Comparison of ENCODE assay signal across 8 cellular contexts in genomic region chr1:28668956-28669719, GRCh38. TPM values are rescaled to one million over a fixed set of nuclear protein-coding genes. Genes with fewer than 3 reads are reported as not detected.
DNase-seq lines count a peak whose midpoint lies in the region; ATAC-seq and TF ChIP-seq lines count a peak whose summit lies in the region.

No MANE protein-coding gene starts in this region.

- no peak for TF ChIP-seq CTCF in mesothelial cell of epicardium (IDR thresholded peaks at IDR 0.05; ENCODE audit: unreplicated experiment)

- peaks cover 19% of the 10 kb centered on the region for H3K4me1 Mint-ChIP-seq in activated CD4-positive, alpha-beta memory T cell treated with anti-CD3 and anti-CD28 coated beads, Interleukin-2, amount 10 ng/mL, durations not matched to agents 7 days and 5 days
- H3K4me1 Mint-ChIP-seq in mesothelial cell of epicardium, result peaks cover 11% of the 10 kb centered on the region

- ATAC-seq in GM18502 (IDR thresholded peaks at IDR 0.05; ENCODE audit: poor library complexity, unreplicated experiment) (peak; percentile 60), HG02943 (IDR thresholded peaks at IDR 0.05; ENCODE audit: low read depth, unreplicated experiment) (peak; percentile 31)

- H3K27me3 Mint-ChIP-seq in activated CD4-positive, alpha-beta memory T cell treated with anti-CD3 and anti-CD28 coated beads, Interleukin-2, amount 10 ng/mL, durations not matched to agents 7 days and 5 days, result no peaks in the 10 kb centered on the region
- no peaks in the 10 kb centered on the region for H3K27me3 Mint-ChIP-seq in mesothelial cell of epicardium (ENCODE audit: low read depth)

- H3K27ac Mint-ChIP-seq in activated CD4-positive, alpha-beta memory T cell treated with anti-CD3 and anti-CD28 coated beads, Interleukin-2, amount 10 ng/mL, durations not matched to agents 7 days and 5 days, result peak overlapping the region; percentile 97
- H3K27ac Mint-ChIP-seq in mesothelial cell of epicardium, result peak overlapping the region; percentile 98

- DNase-seq in A172 (ENCODE audit: low spot score) (peak; percentile 17), NCI-H226 (peak; percentile 59), mesothelial cell of epicardium (ENCODE audit: low spot score in 2 of 2, unreplicated experiment in 2 of 2) (peak; percentile 35 to 71)
- DNase-seq in activated CD4-positive, alpha-beta memory T cell treated with anti-CD3 and anti-CD28 coated beads, Interleukin-2, amount 10 ng/mL, durations not matched to agents 7 days and 5 days, result peak; percentile 49
- peak; percentile 23 for DNase-seq in effector CD4-positive, alpha-beta T cell
- peak; percentile 5 to 14 for DNase-seq in stimulated activated CD8-positive, alpha-beta memory T cell treated with anti-CD3 and anti-CD28 coated beads, Interleukin-7, amount 100 ng/mL, for 1 hour (ENCODE audit: low read depth in 2 of 2)

- peak overlapping the region; percentile 92 for H3K4me3 Mint-ChIP-seq in activated CD4-positive, alpha-beta memory T cell treated with anti-CD3 and anti-CD28 coated beads, Interleukin-2, amount 10 ng/mL, durations not matched to agents 7 days and 5 days
- H3K4me3 Mint-ChIP-seq in mesothelial cell of epicardium, result peak overlapping the region; percentile 84

- H3K36me3 Mint-ChIP-seq in activated CD4-positive, alpha-beta memory T cell treated with anti-CD3 and anti-CD28 coated beads, Interleukin-2, amount 10 ng/mL, durations not matched to agents 7 days and 5 days (ENCODE audit: low read depth), result peaks cover 3% of the 10 kb centered on the region
- H3K36me3 Mint-ChIP-seq in mesothelial cell of epicardium, result no peaks in the 10 kb centered on the region

- no peaks in the 10 kb centered on the region for H3K9me3 Mint-ChIP-seq in activated CD4-positive, alpha-beta memory T cell treated with anti-CD3 and anti-CD28 coated beads, Interleukin-2, amount 10 ng/mL, durations not matched to agents 7 days and 5 days
- no peaks in the 10 kb centered on the region for H3K9me3 Mint-ChIP-seq in mesothelial cell of epicardium

- CTCF ChIA-PET in activated CD4-positive, alpha-beta memory T cell treated with anti-CD3 and anti-CD28 coated beads, Interleukin-2, amount 10 ng/mL, durations not matched to agents 7 days and 5 days (lab: Charles Lee), result interaction anchor here (0.5 to 4.8 kb wide), 9 partner anchors 21 to 512 kb away, joined by 3 to 52 read pairs (median 3); partner anchors contain the start of genes RNU11, SRSF4, TAF12 and YTHDF2

- POLR2A ChIA-PET in activated CD4-positive, alpha-beta memory T cell treated with anti-CD3 and anti-CD28 coated beads, Interleukin-2, amount 10 ng/mL, durations not matched to agents 7 days and 5 days (lab: Charles Lee), result interaction anchor here (0.6 to 9.3 kb wide), 32 partner anchors 9 to 512 kb away, joined by 3 to 441 read pairs (median 5); partner anchors contain the start of genes EPB41, MED18, RCC1 and RNU11

RNA-seq across cellular contexts. Expression of gene GMEB1, which starts 0.6 kb away (rescaled TPM):
- total RNA-seq in A172 (2014; rRNA removed; shearing (Covaris generic)), result 4.3 and 5.0 TPM in 2 replicates
- 10 to 100 TPM; 27.7 to 28.7 TPM for total RNA-seq in activated CD4-positive, alpha-beta memory T cell treated with anti-CD3 and anti-CD28 coated beads, Interleukin-2, amount 10 ng/mL, durations not matched to agents 7 days and 5 days
- 18.6 to 20.3 TPM (median 19.1 TPM) in 3 replicates for total RNA-seq in mesothelial cell of epicardium

RNA-seq across cellular contexts. Expression of gene RNU11, which starts 20.7 kb away (rescaled TPM):
- total RNA-seq in A172 (2014; rRNA removed; shearing (Covaris generic)), result not detected in 2 replicates
- total RNA-seq in activated CD4-positive, alpha-beta memory T cell treated with anti-CD3 and anti-CD28 coated beads, Interleukin-2, amount 10 ng/mL, durations not matched to agents 7 days and 5 days, result not detected
- total RNA-seq in mesothelial cell of epicardium, result not detected in 3 replicates

RNA-seq across cellular contexts. Expression of gene TAF12, which starts 26.3 kb away (rescaled TPM):
- total RNA-seq in A172 (2014; rRNA removed; shearing (Covaris generic)), result 15.4 and 17.4 TPM in 2 replicates
- 10 to 100 TPM; 33.8 to 34.0 TPM for total RNA-seq in activated CD4-positive, alpha-beta memory T cell treated with anti-CD3 and anti-CD28 coated beads, Interleukin-2, amount 10 ng/mL, durations not matched to agents 7 days and 5 days
- total RNA-seq in mesothelial cell of epicardium, result 16.7 to 18.4 TPM (median 17.7 TPM) in 3 replicates

Comparison
In these comparisons a context has a peak if more than half of its experiments do, and no peak if none do; other contexts are left out.
1. Peak in every context shown above with its lines: DNase-seq and ATAC-seq.